In genomic region chr11:86484795-86485166, GRCh38 we compare ENCODE assay signal across 17 cellular contexts.
DNase-seq lines count a peak whose midpoint lies in the region; ATAC-seq and TF ChIP-seq lines count a peak whose summit lies in the region.
"Had no signal": no experiment of that assay in that cellular context is flagged by ENCODE, and none has a peak within 500 bp of the region (broad histone marks: within the 10 kb centered on the region; RNA-seq: fewer than 3 reads in every experiment).

No MANE protein-coding gene starts in this region.

- TF ChIP-seq CTCF in MCF 10A (IDR thresholded peaks at IDR 0.05; ENCODE audit: unreplicated experiment) (no peak), breast epithelium (IDR thresholded peaks at IDR 0.05) (no peak), chondrocyte (IDR thresholded peaks at IDR 0.05) (no peak), upper lobe of left lung (IDR thresholded peaks at IDR 0.05) (no peak)

- no TSS peak for BruUV-seq in MCF 10A (replicated peaks; lab: Mats Ljungman, UMichigan)

- TF ChIP-seq POLR2A in breast epithelium (IDR thresholded peaks at IDR 0.05) (no peak), upper lobe of left lung (IDR thresholded peaks at IDR 0.05) (no peak)

- no peak for DNase-seq in MCF 10A (ENCODE audit: unreplicated experiment)
- DNase-seq in breast epithelium (ENCODE audit: low spot score in 2 of 2) = no peak
- DNase-seq in chondrocyte (ENCODE audit: low spot score) = no peak
- DNase-seq in myocyte (ENCODE audit: low read depth) = peak; percentile 33
- no peak for DNase-seq in upper lobe of left lung
- DNase-seq in AML-193 (lab: John Stamatoyannopoulos, UW) = no peak
- no peak for DNase-seq in T-helper 2 cell treated with Interferon-gamma antibody and Interleukin-4, amounts not matched to agents 5 μg/mL and 100 μg/mL, for 36 hours (ENCODE audit: low spot score)
- DNase-seq: 8988T; activated CD4-positive, alpha-beta T cell treated with anti-CD3 and anti-CD28 coated beads, Interleukin-2, amount 50 U/mL, for 4 hours; activated T-cell treated with anti-CD3 and anti-CD28 coated beads, Interleukin-2, amount 50 U/mL, for 72 hours; CD4-positive, alpha-beta memory T cell; NCI-H1436 treated with DMSO at 0.1 percent for 48 hours; stimulated activated naive CD4-positive, alpha-beta T cell treated with Interleukin-2 at 50 U/mL for 16 hours had no signal

- H3K27me3 ChIP-seq in breast epithelium (no peaks in the 10 kb centered on the region), upper lobe of left lung (no peaks in the 10 kb centered on the region)

- peak overlapping the region; percentile 39 for H3K27ac Mint-ChIP-seq in MCF 10A (ENCODE audit: low read depth, unreplicated experiment)
- H3K27ac Mint-ChIP-seq in chondrocyte (ENCODE audit: unreplicated experiment) = peak overlapping the region; percentile 99
- no peak overlapping the region for H3K27ac Mint-ChIP-seq in T-helper 2 cell treated with Interferon-gamma antibody and Interleukin-4, amounts not matched to agents 5 μg/mL and 100 μg/mL, for 36 hours
- H3K27ac Mint-ChIP-seq: activated T-cell treated with anti-CD3 and anti-CD28 coated beads, Interleukin-2, amount 50 U/mL, for 72 hours; CD4-positive, alpha-beta memory T cell; dendritic cell treated with granulocyte-macrophage colony-stimulating factor and Interleukin-4, amounts not matched to agents 40 ng/mL and 50 ng/mL, for 4 days had no signal

- 88 to 94% methylated on average over 1 of the region's 1 CpG for WGBS in upper lobe of left lung, 2 donors

- H3K27me3 Mint-ChIP-seq in MCF 10A (ENCODE audit: insufficient read depth, unreplicated experiment) = no peaks in the 10 kb centered on the region
- H3K27me3 Mint-ChIP-seq in chondrocyte (ENCODE audit: low read depth) = no peaks in the 10 kb centered on the region
- no peaks in the 10 kb centered on the region for H3K27me3 Mint-ChIP-seq in T-helper 2 cell treated with Interferon-gamma antibody and Interleukin-4, amounts not matched to agents 5 μg/mL and 100 μg/mL, for 36 hours (ENCODE audit: low read depth)
- H3K27me3 Mint-ChIP-seq: CD4-positive, alpha-beta memory T cell; dendritic cell treated with granulocyte-macrophage colony-stimulating factor and Interleukin-4, amounts not matched to agents 40 ng/mL and 50 ng/mL, for 4 days had no signal

- TF ChIP-seq EP300 in upper lobe of left lung (IDR thresholded peaks at IDR 0.05) = no peak

- H3K9me3 Mint-ChIP-seq in MCF 10A (ENCODE audit: unreplicated experiment) (no peaks in the 10 kb centered on the region), chondrocyte (ENCODE audit: low read depth) (no peaks in the 10 kb centered on the region)
- no peaks in the 10 kb centered on the region for H3K9me3 Mint-ChIP-seq in T-helper 2 cell treated with Interferon-gamma antibody and Interleukin-4, amounts not matched to agents 5 μg/mL and 100 μg/mL, for 36 hours
- H3K9me3 Mint-ChIP-seq: activated T-cell treated with anti-CD3 and anti-CD28 coated beads, Interleukin-2, amount 50 U/mL, for 72 hours; CD4-positive, alpha-beta memory T cell; dendritic cell treated with granulocyte-macrophage colony-stimulating factor and Interleukin-4, amounts not matched to agents 40 ng/mL and 50 ng/mL, for 4 days had no signal

- no peak for ATAC-seq in upper lobe of left lung (ENCODE audit: low FRiP score in 2 of 2)
- no peak for ATAC-seq in HG02981 (IDR thresholded peaks at IDR 0.05; ENCODE audit: unreplicated experiment)
- ATAC-seq: activated T-cell treated with anti-CD3 and anti-CD28 coated beads, Interleukin-2, amount 50 U/mL, for 72 hours had no signal

- CTCF ChIA-PET in MCF 10A (lab: Yijun Ruan, JAX) = interaction anchor here (0.7 to 3.7 kb wide), 7 partner anchors 12 to 124 kb away, joined by 3 to 18 read pairs (median 5); no protein-coding TSS in a partner anchor

- H3K4me3 Mint-ChIP-seq in MCF 10A (ENCODE audit: unreplicated experiment) (no peak overlapping the region), chondrocyte (ENCODE audit: unreplicated experiment) (no peak overlapping the region)
- no peak overlapping the region for H3K4me3 Mint-ChIP-seq in T-helper 2 cell treated with Interferon-gamma antibody and Interleukin-4, amounts not matched to agents 5 μg/mL and 100 μg/mL, for 36 hours
- H3K4me3 Mint-ChIP-seq: activated T-cell treated with anti-CD3 and anti-CD28 coated beads, Interleukin-2, amount 50 U/mL, for 72 hours; CD4-positive, alpha-beta memory T cell; dendritic cell treated with granulocyte-macrophage colony-stimulating factor and Interleukin-4, amounts not matched to agents 40 ng/mL and 50 ng/mL, for 4 days had no signal

- H3K4me3 ChIP-seq in breast epithelium (no peak overlapping the region), upper lobe of left lung (no peak overlapping the region)

- peaks cover 36% of the 10 kb centered on the region for H3K4me1 Mint-ChIP-seq in MCF 10A (ENCODE audit: insufficient read depth, unreplicated experiment)
- peaks cover 70% of the 10 kb centered on the region for H3K4me1 Mint-ChIP-seq in chondrocyte (ENCODE audit: low read depth)
- H3K4me1 Mint-ChIP-seq in T-helper 2 cell treated with Interferon-gamma antibody and Interleukin-4, amounts not matched to agents 5 μg/mL and 100 μg/mL, for 36 hours (ENCODE audit: low read depth) = no peaks in the 10 kb centered on the region
- H3K4me1 Mint-ChIP-seq: CD4-positive, alpha-beta memory T cell had no signal

- H3K27ac ChIP-seq in breast epithelium = peak overlapping the region in 1 of 2 donors; percentile 67
- peak overlapping the region in 3 of 4 donors; percentile 4 to 17 (median 12) for H3K27ac ChIP-seq in upper lobe of left lung
- H3K27ac ChIP-seq: HL-60, KMS-11 had no signal

- H3K36me3 Mint-ChIP-seq in MCF 10A (ENCODE audit: insufficient read depth, unreplicated experiment) (peaks cover 6% of the 10 kb centered on the region), chondrocyte (ENCODE audit: low read depth) (peaks cover 2% of the 10 kb centered on the region)
- H3K36me3 Mint-ChIP-seq in T-helper 2 cell treated with Interferon-gamma antibody and Interleukin-4, amounts not matched to agents 5 μg/mL and 100 μg/mL, for 36 hours (ENCODE audit: low read depth) = no peaks in the 10 kb centered on the region
- H3K36me3 Mint-ChIP-seq: CD4-positive, alpha-beta memory T cell had no signal

- POLR2A ChIA-PET in MCF 10A (lab: Yijun Ruan, JAX) = interaction anchor here (1.0 to 1.2 kb wide), 4 partner anchors 13 to 40 kb away, joined by 3 read pairs; no protein-coding TSS in a partner anchor

- intact Hi-C loops in MCF 10A (cut with micrococcal nuclease) = loop anchor here (5.0 kb wide), 1 partner anchor 38 kb away; no protein-coding TSS in a partner anchor
- intact Hi-C loops in breast epithelium (cut with DNase I; ENCODE audit: low total_unique reads) = no loop called here

- H3K36me3 ChIP-seq in breast epithelium (no peaks in the 10 kb centered on the region), upper lobe of left lung (no peaks in the 10 kb centered on the region)

- H3K4me1 ChIP-seq in breast epithelium (no peaks in the 10 kb centered on the region), upper lobe of left lung (peaks cover 0 to 10% (median 0%) of the 10 kb centered on the region in 4 donors)

- H3K9me3 ChIP-seq in breast epithelium (no peaks in the 10 kb centered on the region), upper lobe of left lung (no peaks in the 10 kb centered on the region)
